Comparison of ENCODE assay signal across 24 cellular contexts in genomic region chr22:48705917-48706605, GRCh38.
"Had no signal": no experiment of that assay in that cellular context is flagged by ENCODE, and none has a peak within 500 bp of the region (broad histone marks: within the 10 kb centered on the region; RNA-seq: fewer than 3 reads in every experiment).

No MANE protein-coding gene starts in this region.

- ATAC-seq: heart right ventricle, left lung had no signal

- H3K4me3 ChIP-seq: esophagus squamous epithelium, heart right ventricle, left lung, suprapubic skin, tibial artery, uterus had no signal

- H3K4me1 ChIP-seq: heart right ventricle, left lung, uterus had no signal

- FAIRE-seq: endometrium, TTC549 had no signal

- H3K27ac ChIP-seq: epithelial cell of prostate, esophagus squamous epithelium, heart right ventricle, left lung, suprapubic skin, tibial artery, uterus, VCaP had no signal

- DNase-seq: activated CD4-positive, alpha-beta memory T cell treated with anti-CD3 and anti-CD28 coated beads for 36 hours; activated CD4-positive, alpha-beta T cell treated with anti-CD3 and anti-CD28 coated beads, Interleukin-2, amount 10 ng/mL, durations not matched to agents 24 days and 14 days; activated CD4-positive, CD25-positive, alpha-beta regulatory T cell treated with anti-CD3 and anti-CD28 coated beads, Interleukin-2, amount 50 U/mL, for 72 hours; activated CD8-positive, alpha-beta memory T cell treated with anti-CD3 and anti-CD28 coated beads, Interleukin-2, amount 50 U/mL, for 4 hours; activated gamma-delta T cell treated with Interleukin-2 at 50 U/mL for 16 hours; activated T-cell treated with anti-CD3 and anti-CD28 coated beads, Interleukin-2, amount 50 U/mL, for 1 hour; amniotic stem cell; central memory CD4-positive, alpha-beta T cell; dermis blood vessel endothelial cell; effector CD8-positive, alpha-beta T cell; esophagus squamous epithelium; foreskin melanocyte; heart right ventricle; stimulated activated naive CD4-positive, alpha-beta T cell; SW 1271; T-helper 9 cell; uterus had no signal

- H3K27me3 ChIP-seq: esophagus squamous epithelium, left lung, suprapubic skin, tibial artery, uterus had no signal

- H3K36me3 ChIP-seq: esophagus squamous epithelium, heart right ventricle, left lung, suprapubic skin, tibial artery, uterus had no signal

- H3K9me3 ChIP-seq: esophagus squamous epithelium, heart right ventricle, left lung, suprapubic skin, tibial artery, uterus had no signal
